1 cellular context compared by ENCODE assay signal in the genomic region with DNA sequence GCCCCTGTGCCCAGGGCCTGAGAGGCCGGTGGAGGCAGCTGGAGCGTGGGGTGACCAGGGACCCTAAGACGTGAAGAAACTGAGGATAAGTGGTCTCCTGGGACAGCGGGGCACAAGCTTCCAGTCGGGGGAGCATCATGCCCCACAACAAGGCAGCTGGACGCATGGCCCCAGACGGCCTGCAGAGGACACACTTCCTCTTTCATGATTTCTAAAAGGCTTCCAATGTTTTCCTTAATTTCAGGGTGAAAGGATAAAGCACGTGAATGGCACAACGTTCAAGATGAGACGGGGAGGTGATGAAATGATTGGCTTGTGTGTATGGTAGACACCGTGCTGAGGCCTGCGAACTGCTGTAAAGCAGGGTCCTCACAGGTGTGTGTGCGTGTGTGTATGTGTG.
TF ChIP-seq lines count a peak whose summit lies in the region.

No MANE protein-coding gene starts in this region.

TF ChIP-seq in K562, 482 proteins besides CTCF, POLR2A, EP300 and RAD21:
- TF ChIP-seq CHD4 (IDR thresholded peaks at IDR 0.05; ENCODE audit: insufficient read depth, insufficient replicate concordance, low read depth, low read length, poor library complexity, severe bottlenecking) (no peak), SPI1 (IDR thresholded peaks at IDR 0.05; ENCODE audit: borderline replicate concordance, low read depth, low read length) (peak; percentile 55; the same call in 1 of the 2 replicates)
